ENCODE assay signal across 12 cellular contexts in the genomic region with DNA sequence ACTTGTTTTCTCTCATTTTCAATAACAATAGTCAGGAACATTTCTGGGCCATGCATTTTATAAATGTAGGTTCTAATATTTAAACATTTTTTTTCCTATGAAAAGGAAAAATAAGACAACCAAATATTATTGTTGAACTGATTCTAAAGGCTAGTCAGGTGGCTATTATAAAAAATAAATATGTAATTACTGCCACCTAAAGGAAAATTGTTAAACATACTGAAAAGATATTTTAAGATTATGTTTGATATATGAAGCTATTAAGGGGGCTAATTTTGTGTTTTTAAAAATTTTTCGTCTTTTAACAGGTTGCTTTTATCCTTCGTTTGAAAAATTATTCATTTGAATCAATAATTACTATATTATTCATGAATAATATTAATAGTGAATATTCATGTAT.
DNase-seq lines count a peak whose midpoint lies in the region; ATAC-seq and TF ChIP-seq lines count a peak whose summit lies in the region.
"Had no signal": no experiment of that assay in that cellular context is flagged by ENCODE, and none has a peak within 500 bp of the region (broad histone marks: within the 10 kb centered on the region; RNA-seq: fewer than 3 reads in every experiment).

No MANE protein-coding gene starts in this region.

- no peaks in the 10 kb centered on the region for H3K9me2 ChIP-seq in hepatocyte (replicated peaks; ENCODE audit: insufficient read depth)

- ATAC-seq in mucosa of descending colon (no peak), GM18909 (IDR thresholded peaks at IDR 0.05; ENCODE audit: poor library complexity, unreplicated experiment) (no peak), GM21423 (IDR thresholded peaks at IDR 0.05; ENCODE audit: unreplicated experiment) (no peak)

- peak overlapping the region; percentile 53 for H3K27ac ChIP-seq in A673 (ENCODE audit: low read depth, low read length, poor library complexity, severe bottlenecking)
- H3K27ac ChIP-seq in SK-N-MC = peak overlapping the region; percentile 19; the same call in 1 of the 2 replicates
- H3K27ac ChIP-seq in hepatocyte = no peak overlapping the region
- H3K27ac ChIP-seq: suprapubic skin had no signal

- no peak overlapping the region for H2AFZ ChIP-seq in hepatocyte

- CTCF ChIA-PET in A673 (lab: Charles Lee) = interaction anchor here (1.0 to 1.6 kb wide), 3 partner anchors 65 to 237 kb away, joined by 3 to 7 read pairs (median 3); no protein-coding TSS in a partner anchor

- DNase-seq in A673 (ENCODE audit: low spot score) = no peak
- peak; percentile 27 for DNase-seq in HCEC 1CT
- DNase-seq in SK-N-MC (ENCODE audit: low read depth, low spot score) = no peak
- DNase-seq in hepatocyte (ENCODE audit: low spot score) = no peak
- no peak for DNase-seq in mucosa of descending colon
- no peak for DNase-seq in cerebellum (ENCODE audit: low spot score)
- DNase-seq: activated CD4-positive, alpha-beta T cell treated with anti-CD3 and anti-CD28 coated beads, Interleukin-2, amount 10 ng/mL, durations not matched to agents 24 days and 14 days; SHP77; stimulated activated CD4-positive, alpha-beta T cell treated with anti-CD3 and anti-CD28 coated beads, Interleukin-4, amount 100 ng/mL, for 4 hours had no signal

- no peak; the same call in 1 of the 2 replicates for TF ChIP-seq CTCF in A673 (conservative IDR thresholded peaks at IDR 0.05; ENCODE audit: low read depth, low read length)
- peak; percentile 39 for TF ChIP-seq CTCF in hepatocyte (IDR thresholded peaks at IDR 0.05; ENCODE audit: poor library complexity)
- no peak for TF ChIP-seq CTCF in mucosa of descending colon (IDR thresholded peaks at IDR 0.05)

- H3K4me1 ChIP-seq in A673 (ENCODE audit: insufficient read depth, low read length, poor library complexity, severe bottlenecking) (peaks cover 40% of the 10 kb centered on the region), hepatocyte (ENCODE audit: insufficient read depth) (peaks cover 15% of the 10 kb centered on the region), mucosa of descending colon (ENCODE audit: low read depth) (no peaks in the 10 kb centered on the region)

- no peaks in the 10 kb centered on the region for H4K20me1 ChIP-seq in hepatocyte (ENCODE audit: insufficient read depth, poor library complexity, severe bottlenecking)

- H3K4me2 ChIP-seq in hepatocyte = no peak overlapping the region

- H3K36me3 ChIP-seq in A673 (ENCODE audit: insufficient read depth, low read length, poor library complexity, severe bottlenecking) (peaks cover 62% of the 10 kb centered on the region), SK-N-MC (ENCODE audit: insufficient read depth, low read length) (peaks cover 94% of the 10 kb centered on the region), hepatocyte (replicated peaks; ENCODE audit: insufficient read depth, low read depth) (no peaks in the 10 kb centered on the region), mucosa of descending colon (ENCODE audit: low read depth) (no peaks in the 10 kb centered on the region)
- H3K36me3 ChIP-seq: suprapubic skin had no signal

- H3K79me2 ChIP-seq in hepatocyte = no peaks in the 10 kb centered on the region

- intact Hi-C loops in A673 (cut with micrococcal nuclease; ENCODE audit: unreplicated experiment) (no loop called here), mucosa of descending colon (cut with DNase I, micrococcal nuclease) (no loop called here)

- 89% methylated on average over 2 of the region's 2 CpGs for WGBS in hepatocyte (ENCODE audit: low lambda C conversion rate, missing lambda C conversion rate)

- no peak overlapping the region for H3K9ac ChIP-seq in SK-N-MC (ENCODE audit: insufficient read length)

- H3K4me3 ChIP-seq in A673 (ENCODE audit: low read depth, low read length, poor library complexity, severe bottlenecking) (no peak overlapping the region), SK-N-MC (no peak overlapping the region), hepatocyte (no peak overlapping the region), mucosa of descending colon (no peak overlapping the region)
- H3K4me3 ChIP-seq: suprapubic skin had no signal

- no TSS peak for BruUV-seq in A673 (replicated peaks; lab: Mats Ljungman, UMichigan)

- H3K9me3 ChIP-seq in A673 (ENCODE audit: low read depth, low read length, poor library complexity, severe bottlenecking) (no peaks in the 10 kb centered on the region), SK-N-MC (ENCODE audit: low read depth, low read length) (no peaks in the 10 kb centered on the region), hepatocyte (ENCODE audit: low read depth) (no peaks in the 10 kb centered on the region), mucosa of descending colon (no peaks in the 10 kb centered on the region)
- H3K9me3 ChIP-seq: suprapubic skin had no signal

- H3K27me3 ChIP-seq in A673 (replicated peaks; ENCODE audit: insufficient read depth, low read depth, low read length, poor library complexity) = no peaks in the 10 kb centered on the region
- H3K27me3 ChIP-seq in hepatocyte = no peaks in the 10 kb centered on the region
- H3K27me3 ChIP-seq: suprapubic skin had no signal

- POLR2A ChIA-PET in A673 (lab: Charles Lee; ENCODE audit: low non-redundant PET) = no interaction called here
